10 cellular contexts compared by ENCODE assay signal in genomic region chr1:93567255-93567918, GRCh38.
DNase-seq lines count a peak whose midpoint lies in the region; ATAC-seq, FAIRE-seq and TF ChIP-seq lines count a peak whose summit lies in the region.
"Had no signal": no experiment of that assay in that cellular context is flagged by ENCODE, and none has a peak within 500 bp of the region (broad histone marks: within the 10 kb centered on the region; RNA-seq: fewer than 3 reads in every experiment).

No MANE protein-coding gene starts in this region.

- TF ChIP-seq POLR2A in A549 (IDR thresholded peaks at IDR 0.05; ENCODE audit: low read length): no peak

- DNase-seq in A549 (ENCODE audit: low read depth in 1 of 2, low spot score in 1 of 2) (peak in 1 of 2 experiments; percentile 28), MG63 (peak; percentile 53), dermis blood vessel endothelial cell (peak; percentile 87), lung (ENCODE audit: low spot score) (no peak), posterior vena cava (ENCODE audit: low spot score) (no peak), NCI-H2081 treated with DMSO at 0.1 percent for 48 hours (lab: John Stamatoyannopoulos, UW) (no peak), SKM-1 (lab: John Stamatoyannopoulos, UW; ENCODE audit: unreplicated experiment) (no peak), SK-N-DZ (ENCODE audit: low spot score) (no peak)
- DNase-seq: activated gamma-delta T cell treated with Interleukin-2 at 50 U/mL for 16 hours, SJCRH30 had no signal

- no peak for FAIRE-seq in A549 (lab: Jason Lieb, UNC)

- peaks cover 59% of the 10 kb centered on the region for H3K36me3 ChIP-seq in MG63
- peaks cover 7 to 25% of the 10 kb centered on the region in 2 donors for H3K36me3 ChIP-seq in lung (ENCODE audit: control insufficient read depth in 2 of 2, insufficient read depth in 2 of 2, low read length in 2 of 2)

- H3K4me1 ChIP-seq in A549: peaks cover 23% of the 10 kb centered on the region; the same call in 2 of the 3 replicates
- peaks cover 5 to 6% of the 10 kb centered on the region in 2 donors for H3K4me1 ChIP-seq in lung (ENCODE audit: control insufficient read depth in 2 of 2, insufficient read depth in 2 of 2, low read length in 2 of 2)
- H3K4me1 ChIP-seq: SJCRH30 had no signal

- no peak for TF ChIP-seq EP300 in A549 (IDR thresholded peaks at IDR 0.05)

- POLR2A ChIA-PET in A549 (lab: Yijun Ruan, JAX): no interaction called here

- CTCF ChIA-PET in A549 (lab: Yijun Ruan, JAX): no interaction called here

- intact Hi-C loops in posterior vena cava (cut with DNase I): no loop called here

- no peaks in the 10 kb centered on the region for H3K9me3 ChIP-seq in A549
- no peaks in the 10 kb centered on the region for H3K9me3 ChIP-seq in MG63
- no peaks in the 10 kb centered on the region for H3K9me3 ChIP-seq in lung (ENCODE audit: control insufficient read depth in 2 of 2, insufficient read depth in 1 of 2, low read length in 1 of 2)
- H3K9me3 ChIP-seq: SJCRH30 had no signal

- no peak for TF ChIP-seq RAD21 in A549 (conservative IDR thresholded peaks at IDR 0.05 in 1 of 2, IDR thresholded peaks at IDR 0.05 in 1 of 2)

- H3K27me3 ChIP-seq in MG63 (no peaks in the 10 kb centered on the region), lung (ENCODE audit: control insufficient read depth, insufficient read depth) (no peaks in the 10 kb centered on the region)
- H3K27me3 ChIP-seq: SJCRH30 had no signal

- no peak overlapping the region for H3K4me2 ChIP-seq in A549

- WGBS in A549 (ENCODE audit: missing lambda C conversion rate): 78% methylated on average over 15 of the region's 15 CpGs
- WGBS in lung, 2 donors: 89 to 91% methylated on average over 15 of the region's 15 CpGs

- TF ChIP-seq CTCF in A549 (IDR thresholded peaks at IDR 0.05): no peak
- TF ChIP-seq CTCF in lung (IDR thresholded peaks at IDR 0.05; ENCODE audit: control extremely low read depth, extremely low read depth): no peak

- peak; percentile 66 to 80 for ATAC-seq in A549
- peak; percentile 30 for ATAC-seq in lung (ENCODE audit: insufficient read depth, low FRiP score)

- H3K27ac ChIP-seq in A549 (peak overlapping the region in 1 of 2 experiments; percentile 43; a peak in 2 of 6 replicates), lung (ENCODE audit: low read depth in 1 of 2, low read length in 1 of 2) (peak overlapping the region in 1 of 2 donors; percentile 34)
- H3K27ac ChIP-seq: SJCRH30 had no signal

- H3K4me3 ChIP-seq in A549 (no peak overlapping the region), MG63 (no peak overlapping the region), lung (no peak overlapping the region)
- H3K4me3 ChIP-seq: SJCRH30 had no signal

TF ChIP-seq in A549, 52 proteins besides CTCF, POLR2A, EP300 and RAD21:
- TF ChIP-seq MYC (IDR thresholded peaks at IDR 0.05; ENCODE audit: borderline replicate concordance, low read length): no peak
- no peak for TF ChIP-seq HOXA7 (CRISPR knock-in tag; IDR thresholded peaks at IDR 0.05)
- TF ChIP-seq PHF8 (IDR thresholded peaks at IDR 0.05; ENCODE audit: borderline replicate concordance, low read depth): no peak
- 0 out of 2 replicates have a peak, but pooled peaks have one; percentile 24 for TF ChIP-seq FOSL2 (IDR thresholded peaks at IDR 0.05)
- peak; percentile 42; the same call in 1 of the 2 replicates for TF ChIP-seq FOSL2 (CRISPR knock-in tag; IDR thresholded peaks at IDR 0.05)

Comparison
In these comparisons a context has a peak if more than half of its experiments do, and no peak if none do; other contexts are left out.
1. DNase-seq: peak in MG63 (single experiment) and dermis blood vessel endothelial cell (single experiment); none in lung (single experiment), posterior vena cava (single experiment), NCI-H2081 treated with DMSO at 0.1 percent for 48 hours (single experiment), SKM-1 (single experiment) and SK-N-DZ (single experiment).